16 cellular contexts compared by ENCODE assay signal in the genomic region with DNA sequence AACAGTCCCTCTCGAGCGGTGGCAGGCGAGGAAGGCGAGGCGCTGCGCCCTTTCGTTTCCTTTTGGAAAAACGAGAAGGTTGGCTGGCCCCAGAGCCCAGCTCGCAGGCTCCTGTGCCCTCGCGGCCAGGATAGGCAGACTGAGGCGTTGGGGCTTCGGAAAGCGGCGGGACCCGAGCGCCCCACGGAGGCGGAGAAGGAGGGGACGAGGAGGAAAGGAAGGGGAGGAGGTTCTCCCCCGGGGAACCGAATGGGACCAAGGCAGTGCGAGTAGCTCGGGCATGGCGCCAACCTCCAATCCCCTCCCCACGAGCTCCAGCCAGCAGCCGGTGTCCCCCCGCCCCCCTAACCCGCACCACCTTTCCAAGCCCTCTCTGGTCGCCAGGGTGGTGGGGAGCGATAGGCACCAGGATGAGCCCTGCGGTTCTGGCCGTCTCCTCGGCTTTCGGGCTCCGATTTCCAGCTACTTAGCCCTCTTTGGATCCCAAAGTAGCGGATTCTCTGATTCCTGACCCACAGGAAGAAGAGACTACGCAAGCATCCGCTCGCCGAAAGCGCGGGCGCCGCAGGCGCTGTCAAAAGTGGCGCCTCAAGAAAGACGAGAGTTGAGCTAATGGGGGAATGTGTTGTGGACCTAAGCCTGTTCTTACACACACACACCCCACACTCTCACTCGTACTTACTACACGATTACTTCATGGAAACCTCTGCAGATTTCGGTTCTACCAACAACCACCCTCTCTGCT. TPM values are rescaled to one million over a fixed set of nuclear protein-coding genes. Genes with fewer than 3 reads are reported as not detected.
DNase-seq lines count a peak whose midpoint lies in the region; ATAC-seq and TF ChIP-seq lines count a peak whose summit lies in the region.
"Had no signal": no experiment of that assay in that cellular context is flagged by ENCODE, and none has a peak within 500 bp of the region (broad histone marks: within the 10 kb centered on the region; RNA-seq: fewer than 3 reads in every experiment).

No MANE protein-coding gene starts in this region.

- H3K36me3 Mint-ChIP-seq in H9 (ENCODE audit: insufficient read depth in 1 of 3, low read depth in 3 of 3) (peaks cover 0 to 4% (median 1%) of the 10 kb centered on the region in 3 experiments; a peak in 3 of 7 replicates), neural crest cell (ENCODE audit: low read depth) (peaks cover 4% of the 10 kb centered on the region)
- H3K36me3 Mint-ChIP-seq in stimulated activated memory B cell treated with anti-CD40 and anti-IgM and Interleukin-4, amounts not matched to agents 10 μg/mL and 1 μg/mL and 100 μg/mL, for 72 hours, result no peaks in the 10 kb centered on the region

- no peak overlapping the region for H4K91ac ChIP-seq in H9 (ENCODE audit: insufficient read length, low read depth, low read length)

- no peak overlapping the region for H3K9ac ChIP-seq in H9 (ENCODE audit: extremely low read depth, insufficient read length, low read length)

- H3K79me2 ChIP-seq in H9 (ENCODE audit: insufficient read depth, low read length), result no peaks in the 10 kb centered on the region

- no peak overlapping the region for H2AFZ ChIP-seq in H9 (ENCODE audit: low read length)

- H4K5ac ChIP-seq in H9 (ENCODE audit: insufficient read length, low read depth, low read length), result no peak overlapping the region

- peaks cover 33% of the 10 kb centered on the region for H3K27me3 Mint-ChIP-seq in H9 (ENCODE audit: low read depth)
- peaks cover 77% of the 10 kb centered on the region for H3K27me3 Mint-ChIP-seq in neural crest cell (ENCODE audit: low read depth)
- peaks cover 40% of the 10 kb centered on the region for H3K27me3 Mint-ChIP-seq in stimulated activated memory B cell treated with anti-CD40 and anti-IgM and Interleukin-4, amounts not matched to agents 10 μg/mL and 1 μg/mL and 100 μg/mL, for 72 hours

- no peak overlapping the region for H2AK5ac ChIP-seq in H9 (ENCODE audit: insufficient read length, low read length)

- H2BK5ac ChIP-seq in H9 (ENCODE audit: insufficient read length, low read length), result no peak overlapping the region

- peaks cover 32% of the 10 kb centered on the region for H3K23me2 ChIP-seq in H9 (ENCODE audit: insufficient read length, low read depth, low read length, poor library complexity, severe bottlenecking)

- no peak overlapping the region for H4K8ac ChIP-seq in H9 (replicated peaks; ENCODE audit: insufficient read length, low read depth, low read length)

- no peak for TF ChIP-seq POLR2A in right lobe of liver (IDR thresholded peaks at IDR 0.05)

- H2BK15ac ChIP-seq in H9 (ENCODE audit: low read depth, low read length), result no peak overlapping the region; the same call in 1 of the 2 replicates

- no CpG with 5 or more reads among the region's 51 CpGs for WGBS in H9 (ENCODE audit: extremely low coverage, insufficient read length, low lambda C conversion rate)
- WGBS in ectodermal cell, 2 experiments, result 1 to 2% methylated on average over 40 to 49 of the region's 51 CpGs
- WGBS in right lobe of liver (ENCODE audit: insufficient coverage, low coverage, low lambda C conversion rate, missing lambda C conversion rate), result 38% methylated on average over 15 of the region's 51 CpGs

- no peak for TF ChIP-seq CTCF in H9 (conservative IDR thresholded peaks at IDR 0.05)
- no peak for TF ChIP-seq CTCF in neural crest cell (conservative IDR thresholded peaks at IDR 0.05)
- TF ChIP-seq CTCF in right lobe of liver (IDR thresholded peaks at IDR 0.05), result no peak

- H3K56ac ChIP-seq in H9 (ENCODE audit: insufficient read length, low read depth, low read length), result no peak overlapping the region

- H3K18ac ChIP-seq in H9 (ENCODE audit: insufficient read length, low read depth, low read length), result peak overlapping the region; percentile 57

- H2BK12ac ChIP-seq in H9 (ENCODE audit: insufficient read length, low read depth, low read length), result no peak overlapping the region

- DNase-seq in Daoy (ENCODE audit: low read depth) (peak; percentile 43), H9 (peak; percentile 51), neural crest cell (ENCODE audit: low read depth, low spot score) (no peak), right lobe of liver (no peak), NCI-H69 (lab: John Stamatoyannopoulos, UW) (no peak)
- DNase-seq: activated CD8-positive, alpha-beta memory T cell treated with anti-CD3 and anti-CD28 coated beads, Interleukin-2, amount 50 U/mL, for 48 hours; DMS79 treated with DMSO at 0.1 percent for 48 hours; NCI-H2029; RPMI8226; stimulated activated CD4-positive, alpha-beta T cell treated with anti-CD3 and anti-CD28 coated beads, Interleukin-15, amount 100 ng/mL, for 24 hours had no signal

- H4K20me1 ChIP-seq in H9 (ENCODE audit: control insufficient read depth, insufficient read depth, insufficient read length), result no peaks in the 10 kb centered on the region

- H3K4me1 ChIP-seq in H9 (ENCODE audit: insufficient read depth, low read length) (peaks cover 10% of the 10 kb centered on the region; the same call in 1 of the 2 replicates), ectodermal cell (ENCODE audit: control insufficient read depth, insufficient read depth, low read length) (peaks cover 4% of the 10 kb centered on the region), right lobe of liver (peaks cover 0 to 6% (median 0%) of the 10 kb centered on the region in 4 donors)

- H3K27ac Mint-ChIP-seq in H9 (peak overlapping the region in 2 of 3 experiments; percentile 14 to 59; a peak in 2 of 7 replicates), neural crest cell (ENCODE audit: unreplicated experiment) (no peak overlapping the region)
- no peak overlapping the region for H3K27ac Mint-ChIP-seq in stimulated activated memory B cell treated with anti-CD40 and anti-IgM and Interleukin-4, amounts not matched to agents 10 μg/mL and 1 μg/mL and 100 μg/mL, for 72 hours

- H2BK20ac ChIP-seq in H9 (ENCODE audit: low read depth, low read length, poor library complexity, severe bottlenecking), result no peak overlapping the region

- peak overlapping the region; percentile 83 for H3K4me2 ChIP-seq in H9 (ENCODE audit: insufficient read depth, insufficient read length, low read length)

- H3K4me1 Mint-ChIP-seq in H9 (peaks cover 14 to 26% of the 10 kb centered on the region in 2 experiments), neural crest cell (peaks cover 5% of the 10 kb centered on the region)
- no peaks in the 10 kb centered on the region for H3K4me1 Mint-ChIP-seq in stimulated activated memory B cell treated with anti-CD40 and anti-IgM and Interleukin-4, amounts not matched to agents 10 μg/mL and 1 μg/mL and 100 μg/mL, for 72 hours

- peak overlapping the region; percentile 33 for H3K4me3 ChIP-seq in ectodermal cell (ENCODE audit: insufficient read depth, low read depth, low read length)
- no peak overlapping the region for H3K4me3 ChIP-seq in right lobe of liver

- H3K9me3 Mint-ChIP-seq in H9 (peaks cover 0 to 48% of the 10 kb centered on the region in 2 experiments; a peak in 2 of 5 replicates), neural crest cell (no peaks in the 10 kb centered on the region)
- no peaks in the 10 kb centered on the region for H3K9me3 Mint-ChIP-seq in stimulated activated memory B cell treated with anti-CD40 and anti-IgM and Interleukin-4, amounts not matched to agents 10 μg/mL and 1 μg/mL and 100 μg/mL, for 72 hours

- H3K14ac ChIP-seq in H9 (ENCODE audit: insufficient read depth, low read length), result peak overlapping the region; percentile 75

- intact Hi-C loops in right lobe of liver (cut with DNase I), result no loop called here

- H3T11ph ChIP-seq in H9 (ENCODE audit: low read length), result no peak overlapping the region

- H3K79me1 ChIP-seq in H9 (ENCODE audit: insufficient read depth, low read depth, low read length, poor library complexity, severe bottlenecking), result no peaks in the 10 kb centered on the region

- H3K27ac ChIP-seq in H9 (ENCODE audit: insufficient read length, low read depth, low read length), result no peak overlapping the region
- peak overlapping the region; percentile 82 for H3K27ac ChIP-seq in ectodermal cell (ENCODE audit: insufficient read depth, low read depth, low read length, poor library complexity, severe bottlenecking)
- H3K27ac ChIP-seq in right lobe of liver, result no peak overlapping the region

- no peak overlapping the region for H2BK120ac ChIP-seq in H9 (ENCODE audit: low read depth, low read length, poor library complexity, severe bottlenecking)

- H3K27me3 ChIP-seq in H9 (ENCODE audit: insufficient read depth, low read length) (peaks cover 35% of the 10 kb centered on the region; the same call in 1 of the 2 replicates), ectodermal cell (ENCODE audit: control insufficient read depth, insufficient read depth, low read length, poor library complexity, severe bottlenecking) (peaks cover 42% of the 10 kb centered on the region), right lobe of liver (peaks cover 0 to 11% of the 10 kb centered on the region in 2 donors)

- no peak overlapping the region for H3K23ac ChIP-seq in H9 (ENCODE audit: insufficient read length, low read depth, low read length)

- no peak overlapping the region for H3K4ac ChIP-seq in H9 (ENCODE audit: low read depth, low read length)

- ATAC-seq in right lobe of liver, result no peak
- no peak for ATAC-seq in stimulated activated memory B cell treated with anti-CD40 and anti-IgM and Interleukin-4, amounts not matched to agents 10 μg/mL and 1 μg/mL and 100 μg/mL, for 72 hours

- H3K36me3 ChIP-seq in ectodermal cell (ENCODE audit: control insufficient read depth, insufficient read depth, low read length) (no peaks in the 10 kb centered on the region), right lobe of liver (no peaks in the 10 kb centered on the region)

- H3K4me3 Mint-ChIP-seq in H9 (peak overlapping the region; percentile 46 to 82), neural crest cell (peak overlapping the region; percentile 60)
- no peak overlapping the region for H3K4me3 Mint-ChIP-seq in stimulated activated memory B cell treated with anti-CD40 and anti-IgM and Interleukin-4, amounts not matched to agents 10 μg/mL and 1 μg/mL and 100 μg/mL, for 72 hours

- H3K9me3 ChIP-seq in H9 (ENCODE audit: control insufficient read depth, low read depth, low read length) (no peaks in the 10 kb centered on the region), ectodermal cell (ENCODE audit: control insufficient read depth, low read length) (no peaks in the 10 kb centered on the region), right lobe of liver (no peaks in the 10 kb centered on the region)

RNA-seq across cellular contexts. Expression of gene ZIC3, which starts 15.2 kb away (rescaled TPM):
- total RNA-seq in Daoy (2014; rRNA removed; shearing (Covaris generic)), result 0.74 and 1.4 TPM in 2 replicates
- total RNA-seq in H9 (2021) (126 and 128 TPM in 2 replicates), neural crest cell (2.2 and 2.3 TPM in 2 replicates), right lobe of liver (not detected)
- polyA plus RNA-seq in ectodermal cell (2013, experiment 1 of 4), result 82.2 TPM
- 49.3 TPM for polyA plus RNA-seq in ectodermal cell (2013, experiment 2 of 4)
- polyA plus RNA-seq in ectodermal cell (2013, experiment 3 of 4), result 52.0 TPM
- polyA plus RNA-seq in ectodermal cell (2013, experiment 4 of 4), result 58.8 TPM
- total RNA-seq: M059J; mononuclear cell; T-helper 2 cell treated with Interferon-gamma antibody and Interleukin-4, amounts not matched to agents 100 ng/mL and 5 ng/mL, for 36 hours had no signal
- polyA plus RNA-seq: BJ had no signal

Comparison
In these comparisons a context has a peak if more than half of its experiments do, and no peak if none do; other contexts are left out.
1. DNase-seq: peak in Daoy (single experiment) and H9 (single experiment); none in neural crest cell (single experiment), right lobe of liver (0 of 3) and NCI-H69 (single experiment).
2. H3K27ac Mint-ChIP-seq: peak in H9 (2 of 3); none in neural crest cell (single experiment) and stimulated activated memory B cell treated with anti-CD40 and anti-IgM and Interleukin-4, amounts not matched to agents 10 μg/mL and 1 μg/mL and 100 μg/mL, for 72 hours (single experiment).
3. RNA of gene ZIC3, which starts 15.2 kb away (total RNA-seq): 126 to 128 TPM in H9; 2.2 to 2.3 TPM in neural crest cell, 0.74 to 1.4 TPM in Daoy and not detected in right lobe of liver; every median in the first group is over 10 times any median in the second.